ENCODE assay signal across 16 cellular contexts in genomic region chr3:194555175-194556062, GRCh38.
A peak's percentile ranks its signal among the peaks of the same experiment; 100 is the strongest.
DNase-seq lines count a peak whose midpoint lies in the region; ATAC-seq, FAIRE-seq and TF ChIP-seq lines count a peak whose summit lies in the region.
"Had no signal": no experiment of that assay in that cellular context is flagged by ENCODE, and none has a peak within 500 bp of the region (broad histone marks: within the 10 kb centered on the region; RNA-seq: fewer than 3 reads in every experiment).

No MANE protein-coding gene starts in this region.

- H3K27ac Mint-ChIP-seq in nephron progenitor cell, result peak overlapping the region; percentile 12
- H3K27ac Mint-ChIP-seq in activated T-helper 17 cell treated with anti-CD3 and anti-CD28 coated beads, Interleukin-2, amount 50 U/mL, for 72 hours, result no peak overlapping the region
- H3K27ac Mint-ChIP-seq: activated CD4-positive, alpha-beta T cell treated with anti-CD3 and anti-CD28 coated beads for 36 hours; mesothelial cell of epicardium had no signal

- H3K4me3 ChIP-seq in BLaER1 (no peak overlapping the region), K562 (no peak overlapping the region)

- POLR2A ChIA-PET in K562 (lab: Yijun Ruan, JAX), result interaction anchor here (1.1 to 2.3 kb wide), 4 partner anchors 9 to 22 kb away, joined by 3 to 10 read pairs (median 5); no protein-coding TSS in a partner anchor

- peak overlapping the region; percentile 22 for H3K4me3 Mint-ChIP-seq in nephron progenitor cell
- H3K4me3 Mint-ChIP-seq in activated T-helper 17 cell treated with anti-CD3 and anti-CD28 coated beads, Interleukin-2, amount 50 U/mL, for 72 hours, result no peak overlapping the region
- H3K4me3 Mint-ChIP-seq: mesothelial cell of epicardium had no signal

- H3K9ac ChIP-seq in BLaER1, result no peak overlapping the region
- H3K9ac ChIP-seq in K562 (ENCODE audit: insufficient read depth in 1 of 2, low read depth in 2 of 2, low read length in 2 of 2), result peak overlapping the region in 1 of 2 experiments; percentile 60; a peak in 2 of 4 replicates

- no peaks in the 10 kb centered on the region for H3K36me3 Mint-ChIP-seq in nephron progenitor cell (ENCODE audit: low read depth)
- H3K36me3 Mint-ChIP-seq in activated T-helper 17 cell treated with anti-CD3 and anti-CD28 coated beads, Interleukin-2, amount 50 U/mL, for 72 hours (ENCODE audit: low read depth), result no peaks in the 10 kb centered on the region
- H3K36me3 Mint-ChIP-seq: activated CD8-positive, alpha-beta memory T cell treated with anti-CD3 and anti-CD28 coated beads, Interleukin-2, amount 10 ng/mL, durations not matched to agents 7 days and 5 days; mesothelial cell of epicardium had no signal

- H3K9me3 Mint-ChIP-seq in nephron progenitor cell, result no peaks in the 10 kb centered on the region
- H3K9me3 Mint-ChIP-seq in activated T-helper 17 cell treated with anti-CD3 and anti-CD28 coated beads, Interleukin-2, amount 50 U/mL, for 72 hours, result no peaks in the 10 kb centered on the region
- H3K9me3 Mint-ChIP-seq: mesothelial cell of epicardium had no signal

- intact Hi-C loops in K562 (cut with micrococcal nuclease), result no loop called here

- H4K20me1 ChIP-seq in BLaER1 (no peaks in the 10 kb centered on the region), K562 (replicated peaks; ENCODE audit: control insufficient read depth, insufficient read depth, low read length) (no peaks in the 10 kb centered on the region)

- H3K36me3 ChIP-seq in BLaER1 (no peaks in the 10 kb centered on the region), K562 (ENCODE audit: control insufficient read depth, insufficient read depth, low read length) (no peaks in the 10 kb centered on the region)

- peaks cover 4% of the 10 kb centered on the region for H3K9me1 ChIP-seq in K562 (ENCODE audit: control insufficient read depth, insufficient read depth, low read length)

- H3K9me3 ChIP-seq in BLaER1 (no peaks in the 10 kb centered on the region), K562 (replicated peaks; ENCODE audit: control insufficient read depth, insufficient read depth, low read depth, low read length) (no peaks in the 10 kb centered on the region)
- H3K9me3 ChIP-seq: Caco-2 had no signal

- H3K27me3 ChIP-seq in BLaER1 (no peaks in the 10 kb centered on the region), K562 (ENCODE audit: control insufficient read depth in 2 of 2, insufficient read depth in 2 of 2, low read length in 2 of 2) (no peaks in the 10 kb centered on the region)

- H3K4me1 Mint-ChIP-seq in nephron progenitor cell, result peaks cover 42% of the 10 kb centered on the region
- H3K4me1 Mint-ChIP-seq in activated T-helper 17 cell treated with anti-CD3 and anti-CD28 coated beads, Interleukin-2, amount 50 U/mL, for 72 hours, result peaks cover 6% of the 10 kb centered on the region

- no peak for TF ChIP-seq RAD21 in K562 (CRISPR knock-in tag; conservative IDR thresholded peaks at IDR 0.05 in 1 of 2, IDR thresholded peaks at IDR 0.05 in 1 of 2)

- CTCF ChIA-PET in K562 (lab: Yijun Ruan, JAX; ENCODE audit: low intra/inter-chr PET ratio), result no interaction called here

- DNase-seq in NCI-H2107 (lab: John Stamatoyannopoulos, UW) (peak; percentile 65), K562 (ENCODE audit: extremely low read depth in 1 of 4, low spot score in 3 of 4) (no peak), nephron progenitor cell (no peak), globus pallidus (ENCODE audit: low spot score) (no peak)
- no peak for DNase-seq in stimulated activated naive CD4-positive, alpha-beta T cell (lab: John Stamatoyannopoulos, UW)
- DNase-seq: activated CD4-positive, alpha-beta T cell treated with anti-CD3 and anti-CD28 coated beads for 36 hours; activated CD8-positive, alpha-beta memory T cell treated with anti-CD3 and anti-CD28 coated beads, Interleukin-2, amount 10 ng/mL, durations not matched to agents 7 days and 5 days; Caco-2; NCI-H226; nucleus accumbens; stimulated activated CD4-positive, alpha-beta T cell treated with anti-CD3 and anti-CD28 coated beads, Interleukin-2, amount 100 ng/mL, for 24 hours; substantia nigra had no signal

- H3K4me1 ChIP-seq in BLaER1, result peaks cover 13% of the 10 kb centered on the region
- H3K4me1 ChIP-seq in K562 (replicated peaks in 1 of 2; ENCODE audit: control insufficient read depth in 2 of 2, insufficient read depth in 2 of 2, low read length in 2 of 2), result peaks cover 4 to 20% of the 10 kb centered on the region in 2 experiments; a peak in 4 of 5 replicates
- H3K4me1 ChIP-seq: Caco-2 had no signal

- no peak for TF ChIP-seq CTCF in K562 (IDR thresholded peaks at IDR 0.05 in 2 of 3, conservative IDR thresholded peaks at IDR 0.05 in 1 of 3; ENCODE audit: insufficient read depth in 2 of 3, low read depth in 1 of 3, low read length in 3 of 3)
- TF ChIP-seq CTCF in nephron progenitor cell (IDR thresholded peaks at IDR 0.05), result no peak

- FAIRE-seq in K562 (lab: Jason Lieb, UNC), result peak; percentile 69

- WGBS in K562 (ENCODE audit: insufficient coverage, low coverage, missing lambda C conversion rate), result 60% methylated on average over 15 of the region's 15 CpGs

- H3K79me2 ChIP-seq in K562 (ENCODE audit: control insufficient read depth, insufficient read depth, low read length), result no peaks in the 10 kb centered on the region

- peaks cover 3% of the 10 kb centered on the region for H3K27me3 Mint-ChIP-seq in nephron progenitor cell (ENCODE audit: low read depth, poor library complexity)
- H3K27me3 Mint-ChIP-seq in activated T-helper 17 cell treated with anti-CD3 and anti-CD28 coated beads, Interleukin-2, amount 50 U/mL, for 72 hours, result no peaks in the 10 kb centered on the region
- H3K27me3 Mint-ChIP-seq: activated CD8-positive, alpha-beta memory T cell treated with anti-CD3 and anti-CD28 coated beads, Interleukin-2, amount 10 ng/mL, durations not matched to agents 7 days and 5 days had no signal

- in situ Hi-C loops in K562 (cut with MboI), result no loop called here

- no TSS peak for BruUV-seq in K562 (replicated peaks; lab: Mats Ljungman, UMichigan)

- H3K27ac ChIP-seq in BLaER1 (peak overlapping the region; percentile 16; the same call in 1 of the 2 replicates), K562 (ENCODE audit: extremely low read depth, low read depth, low read length) (peak overlapping the region; percentile 72; the same call in 1 of the 3 replicates)

- ATAC-seq in K562, result peak; percentile 42
- no peak for ATAC-seq in activated T-helper 17 cell treated with anti-CD3 and anti-CD28 coated beads, Interleukin-2, amount 50 U/mL, for 72 hours (replicated peaks)
- no peak for ATAC-seq in GM19467 (IDR thresholded peaks at IDR 0.05; ENCODE audit: unreplicated experiment)

- no peak for TF ChIP-seq POLR2A in K562 (conservative IDR thresholded peaks at IDR 0.05)

- TF ChIP-seq EP300 in K562 (IDR thresholded peaks at IDR 0.05; ENCODE audit: low read length), result no peak

- H3K4me2 ChIP-seq in BLaER1 (no peak overlapping the region), K562 (ENCODE audit: insufficient read depth, low read length) (peak overlapping the region; percentile 83; the same call in 1 of the 2 replicates)

- peak overlapping the region; percentile 99 for H2AFZ ChIP-seq in K562 (ENCODE audit: low read depth, low read length)

TF ChIP-seq in K562, 482 proteins besides CTCF, POLR2A, EP300 and RAD21 (continues in another document):
- TF ChIP-seq ZNF224 (CRISPR knock-in tag; IDR thresholded peaks at IDR 0.05), result no peak
- no peak for TF ChIP-seq NFYB (IDR thresholded peaks at IDR 0.05; ENCODE audit: extremely low read depth, insufficient read length)
- no peak for TF ChIP-seq ZBTB12 (CRISPR knock-in tag; IDR thresholded peaks at IDR 0.05)
- TF ChIP-seq CTBP1 (IDR thresholded peaks at IDR 0.05; ENCODE audit: borderline replicate concordance), result peak; percentile 17; the same call in 1 of the 2 replicates
- TF ChIP-seq CEBPG (CRISPR knock-in tag; IDR thresholded peaks at IDR 0.05), result peak; percentile 64
- peak in 1 of 2 experiments; percentile 79; a peak in 3 of 4 replicates for TF ChIP-seq CEBPG (tag; conservative IDR thresholded peaks at IDR 0.05 in 1 of 2, IDR thresholded peaks at IDR 0.05 in 1 of 2)
- no peak for TF ChIP-seq SFPQ (IDR thresholded peaks at IDR 0.05; ENCODE audit: low read depth, low read length)
- TF ChIP-seq ZFP91 (CRISPR knock-in tag; IDR thresholded peaks at IDR 0.05), result no peak
- TF ChIP-seq TAF9B (IDR thresholded peaks at IDR 0.05; ENCODE audit: partially characterized antibody), result no peak
